Comparison of ENCODE assay signal across 22 cellular contexts in genomic region chr11:67083786-67084366, GRCh38. TPM values are rescaled to one million over a fixed set of nuclear protein-coding genes. Genes with fewer than 3 reads are reported as not detected.
"Had no signal": no experiment of that assay in that cellular context is flagged by ENCODE, and none has a peak within 500 bp of the region (broad histone marks: within the 10 kb centered on the region; RNA-seq: fewer than 3 reads in every experiment).

No MANE protein-coding gene starts in this region.

- H3K4me1 ChIP-seq: parathyroid adenoma had no signal

- H3K27ac Mint-ChIP-seq: natural killer cell; stimulated activated effector memory CD8-positive, alpha-beta T cell treated with anti-CD3 and anti-CD28 coated beads, Interleukin-12 subunit alpha, Interleukin-12 subunit beta, amount 100 ng/mL, for 72 hours had no signal

- ATAC-seq: left ventricle myocardium superior; lower lobe of right lung; natural killer cell; psoas muscle; right cardiac atrium; stimulated activated effector memory CD8-positive, alpha-beta T cell treated with anti-CD3 and anti-CD28 coated beads, Interleukin-12 subunit alpha, Interleukin-12 subunit beta, amount 100 ng/mL, for 72 hours had no signal

- H3K4me3 Mint-ChIP-seq: natural killer cell; stimulated activated effector memory CD8-positive, alpha-beta T cell treated with anti-CD3 and anti-CD28 coated beads, Interleukin-12 subunit alpha, Interleukin-12 subunit beta, amount 100 ng/mL, for 72 hours had no signal

- FAIRE-seq: colon, frontal cortex, keratinocyte had no signal

- H3K9me3 ChIP-seq: lower lobe of right lung, psoas muscle, sigmoid colon, stomach, thyroid gland had no signal

- H3K36me3 ChIP-seq: lower lobe of right lung, sigmoid colon, stomach, thyroid gland had no signal

- H3K79me2 ChIP-seq: parathyroid adenoma had no signal

- H2AFZ ChIP-seq: parathyroid adenoma had no signal

- H3K27me3 ChIP-seq: sigmoid colon, stomach, thyroid gland had no signal

- DNase-seq: dorsolateral prefrontal cortex; effector CD4-positive, alpha-beta T cell; head of caudate nucleus; left ventricle myocardium superior; lower lobe of right lung; natural killer cell; occipital lobe; psoas muscle; right cardiac atrium; sigmoid colon; stimulated activated CD4-positive, alpha-beta T cell treated with anti-CD3 and anti-CD28 coated beads, Interleukin-2, amount 100 ng/mL, for 24 hours; stimulated activated CD4-positive, alpha-beta T cell treated with anti-CD3 and anti-CD28 coated beads, Interleukin-4, amount 100 ng/mL, for 24 hours; stimulated activated naive CD4-positive, alpha-beta T cell treated with Interleukin-2 at 50 U/mL for 16 hours; stomach; thyroid gland; trophoblast cell had no signal

- H3K9ac ChIP-seq: parathyroid adenoma had no signal

- H3K27ac ChIP-seq: dorsolateral prefrontal cortex, lower lobe of right lung, parathyroid adenoma, psoas muscle, sigmoid colon, stomach, thyroid gland had no signal

- H3K36me3 Mint-ChIP-seq: natural killer cell; stimulated activated effector memory CD8-positive, alpha-beta T cell treated with anti-CD3 and anti-CD28 coated beads, Interleukin-12 subunit alpha, Interleukin-12 subunit beta, amount 100 ng/mL, for 72 hours had no signal

- H3K4me3 ChIP-seq: dorsolateral prefrontal cortex, lower lobe of right lung, psoas muscle, sigmoid colon, stomach, thyroid gland had no signal

- H3K9me3 Mint-ChIP-seq: natural killer cell; stimulated activated effector memory CD8-positive, alpha-beta T cell treated with anti-CD3 and anti-CD28 coated beads, Interleukin-12 subunit alpha, Interleukin-12 subunit beta, amount 100 ng/mL, for 72 hours had no signal

RNA-seq across cellular contexts. Expression of gene RHOD, which starts 27.2 kb away (rescaled TPM):
- total RNA-seq: natural killer cell, occipital lobe had no signal
- polyA plus RNA-seq: neural cell had no signal
